ENCODE assay signal across 8 cellular contexts in genomic region chr19:13117176-13117771, GRCh38. TPM values are rescaled to one million over a fixed set of nuclear protein-coding genes. Genes with fewer than 3 reads are reported as not detected.
DNase-seq lines count a peak whose midpoint lies in the region; ATAC-seq, FAIRE-seq and TF ChIP-seq lines count a peak whose summit lies in the region.

No MANE protein-coding gene starts in this region.

- H3K4me3 ChIP-seq in WI38 (ENCODE audit: low read depth, low read length) (peak overlapping the region; percentile 83), skeletal muscle tissue (ENCODE audit: low read length in 3 of 3) (peak overlapping the region; percentile 93 to 99 (median 96))

- POLR2A ChIA-PET in activated CD4-positive, alpha-beta T cell treated with anti-CD3 and anti-CD28 coated beads, Interleukin-2, amount 10 ng/mL, durations not matched to agents 7 days and 5 days (lab: Charles Lee), result interaction anchor here (0.5 kb wide), 1 partner anchor 36 kb away, joined by 3 read pairs; no protein-coding TSS in a partner anchor

- intact Hi-C loops in left cardiac atrium (cut with DNase I), result no loop called here

- no peak for TF ChIP-seq CTCF in WI38 (IDR thresholded peaks at IDR 0.05; ENCODE audit: low read depth, low read length)

- peak overlapping the region; percentile 95 for H3K27ac Mint-ChIP-seq in activated CD4-positive, alpha-beta T cell treated with anti-CD3 and anti-CD28 coated beads, Interleukin-2, amount 10 ng/mL, durations not matched to agents 7 days and 5 days

- H3K9me3 ChIP-seq in skeletal muscle tissue (ENCODE audit: control insufficient read depth in 3 of 3, low read length in 3 of 3), result no peaks in the 10 kb centered on the region

- peak overlapping the region; percentile 75 for H3K27ac ChIP-seq in skeletal muscle tissue (ENCODE audit: low read depth, low read length)

- ATAC-seq in left cardiac atrium (peak; percentile 1 to 2), HG03280 (IDR thresholded peaks at IDR 0.05; ENCODE audit: unreplicated experiment) (no peak)

- FAIRE-seq in RCC 7860 (lab: Jason Lieb, UNC), result no peak

- H3K9ac ChIP-seq in skeletal muscle tissue (ENCODE audit: low read depth in 1 of 3, low read length in 3 of 3), result peak overlapping the region; percentile 87 to 93 (median 91)

- no peaks in the 10 kb centered on the region for H3K27me3 ChIP-seq in skeletal muscle tissue (ENCODE audit: control insufficient read depth in 3 of 3, insufficient read depth in 3 of 3, low read length in 3 of 3)

- H3K4me1 ChIP-seq in skeletal muscle tissue (ENCODE audit: control insufficient read depth in 3 of 3, insufficient read depth in 3 of 3, low read length in 3 of 3), result peaks cover 48 to 54% (median 51%) of the 10 kb centered on the region in 3 donors

- H3K9me3 Mint-ChIP-seq in activated CD4-positive, alpha-beta T cell treated with anti-CD3 and anti-CD28 coated beads, Interleukin-2, amount 10 ng/mL, durations not matched to agents 7 days and 5 days, result no peaks in the 10 kb centered on the region

- H3K36me3 ChIP-seq in skeletal muscle tissue (ENCODE audit: control insufficient read depth in 3 of 3, insufficient read depth in 3 of 3, low read length in 3 of 3), result peaks cover 11 to 19% (median 13%) of the 10 kb centered on the region in 3 donors

- H3K4me3 Mint-ChIP-seq in activated CD4-positive, alpha-beta T cell treated with anti-CD3 and anti-CD28 coated beads, Interleukin-2, amount 10 ng/mL, durations not matched to agents 7 days and 5 days, result peak overlapping the region; percentile 93

- CTCF ChIA-PET in activated CD4-positive, alpha-beta T cell treated with anti-CD3 and anti-CD28 coated beads, Interleukin-2, amount 10 ng/mL, durations not matched to agents 7 days and 5 days (lab: Charles Lee), result interaction anchor here (1.1 to 3.2 kb wide), 4 partner anchors 11 to 33 kb away, joined by 5 to 22 read pairs (median 8); partner anchors contain the start of genes IER2 and STX10

- no peaks in the 10 kb centered on the region for H3K27me3 Mint-ChIP-seq in activated CD4-positive, alpha-beta T cell treated with anti-CD3 and anti-CD28 coated beads, Interleukin-2, amount 10 ng/mL, durations not matched to agents 7 days and 5 days

- DNase-seq in activated CD4-positive, alpha-beta T cell treated with anti-CD3 and anti-CD28 coated beads, Interleukin-2, amount 10 ng/mL, durations not matched to agents 7 days and 5 days, result no peak
- DNase-seq in activated CD4-positive, alpha-beta T cell treated with anti-CD3 and anti-CD28 coated beads, Interleukin-2, amount 50 U/mL, for 1 hour, result no peak
- DNase-seq in left cardiac atrium (no peak), RCC 7860 (ENCODE audit: low spot score) (no peak), C1 segment of cervical spinal cord (lab: John Stamatoyannopoulos, UW) (no peak)

- H3K4me1 Mint-ChIP-seq in activated CD4-positive, alpha-beta T cell treated with anti-CD3 and anti-CD28 coated beads, Interleukin-2, amount 10 ng/mL, durations not matched to agents 7 days and 5 days, result peaks cover 47% of the 10 kb centered on the region

- peaks cover 12% of the 10 kb centered on the region for H3K36me3 Mint-ChIP-seq in activated CD4-positive, alpha-beta T cell treated with anti-CD3 and anti-CD28 coated beads, Interleukin-2, amount 10 ng/mL, durations not matched to agents 7 days and 5 days (ENCODE audit: low read depth)

RNA-seq across cellular contexts. Expression of gene TRMT1, which starts 0.7 kb away (rescaled TPM):
- total RNA-seq in activated CD4-positive, alpha-beta T cell treated with anti-CD3 and anti-CD28 coated beads, Interleukin-2, amount 10 ng/mL, durations not matched to agents 7 days and 5 days, result 10 to 100 TPM; 44.7 to 58.3 TPM
- total RNA-seq in left cardiac atrium, result 10 to 100 TPM; 18.4 to 20.9 TPM
- total RNA-seq in skeletal muscle tissue, result 13.0 TPM

RNA-seq across cellular contexts. Expression of gene NACC1, which starts 0.8 kb away (rescaled TPM):
- total RNA-seq in activated CD4-positive, alpha-beta T cell treated with anti-CD3 and anti-CD28 coated beads, Interleukin-2, amount 10 ng/mL, durations not matched to agents 7 days and 5 days, result 10 to 100 TPM; 57.8 to 63.8 TPM
- total RNA-seq in left cardiac atrium, result 10 to 100 TPM; 34.9 to 47.8 TPM
- 10.4 TPM for total RNA-seq in skeletal muscle tissue

RNA-seq across cellular contexts. Expression of gene LYL1, which starts 14.6 kb away (rescaled TPM):
- 1 to 10 TPM; 2.3 to 2.5 TPM for total RNA-seq in activated CD4-positive, alpha-beta T cell treated with anti-CD3 and anti-CD28 coated beads, Interleukin-2, amount 10 ng/mL, durations not matched to agents 7 days and 5 days
- total RNA-seq in left cardiac atrium (1 to 10 TPM; 7.5 to 9.0 TPM), skeletal muscle tissue (13.6 TPM)

RNA-seq across cellular contexts. Expression of gene STX10, which starts 32.9 kb away (rescaled TPM):
- 10 to 100 TPM; 62.3 to 65.0 TPM for total RNA-seq in activated CD4-positive, alpha-beta T cell treated with anti-CD3 and anti-CD28 coated beads, Interleukin-2, amount 10 ng/mL, durations not matched to agents 7 days and 5 days
- total RNA-seq in left cardiac atrium, result 10 to 100 TPM; 30.0 to 36.1 TPM
- total RNA-seq in skeletal muscle tissue, result 24.5 TPM

RNA-seq across cellular contexts. Expression of gene IER2, which starts 32.9 kb away (rescaled TPM):
- 100 to 1,000 TPM; 167 to 188 TPM for total RNA-seq in activated CD4-positive, alpha-beta T cell treated with anti-CD3 and anti-CD28 coated beads, Interleukin-2, amount 10 ng/mL, durations not matched to agents 7 days and 5 days
- total RNA-seq in left cardiac atrium (10 to 100 TPM; 36.9 to 61.3 TPM), skeletal muscle tissue (23.5 TPM)
